8 cellular contexts compared by ENCODE assay signal in the genomic region with DNA sequence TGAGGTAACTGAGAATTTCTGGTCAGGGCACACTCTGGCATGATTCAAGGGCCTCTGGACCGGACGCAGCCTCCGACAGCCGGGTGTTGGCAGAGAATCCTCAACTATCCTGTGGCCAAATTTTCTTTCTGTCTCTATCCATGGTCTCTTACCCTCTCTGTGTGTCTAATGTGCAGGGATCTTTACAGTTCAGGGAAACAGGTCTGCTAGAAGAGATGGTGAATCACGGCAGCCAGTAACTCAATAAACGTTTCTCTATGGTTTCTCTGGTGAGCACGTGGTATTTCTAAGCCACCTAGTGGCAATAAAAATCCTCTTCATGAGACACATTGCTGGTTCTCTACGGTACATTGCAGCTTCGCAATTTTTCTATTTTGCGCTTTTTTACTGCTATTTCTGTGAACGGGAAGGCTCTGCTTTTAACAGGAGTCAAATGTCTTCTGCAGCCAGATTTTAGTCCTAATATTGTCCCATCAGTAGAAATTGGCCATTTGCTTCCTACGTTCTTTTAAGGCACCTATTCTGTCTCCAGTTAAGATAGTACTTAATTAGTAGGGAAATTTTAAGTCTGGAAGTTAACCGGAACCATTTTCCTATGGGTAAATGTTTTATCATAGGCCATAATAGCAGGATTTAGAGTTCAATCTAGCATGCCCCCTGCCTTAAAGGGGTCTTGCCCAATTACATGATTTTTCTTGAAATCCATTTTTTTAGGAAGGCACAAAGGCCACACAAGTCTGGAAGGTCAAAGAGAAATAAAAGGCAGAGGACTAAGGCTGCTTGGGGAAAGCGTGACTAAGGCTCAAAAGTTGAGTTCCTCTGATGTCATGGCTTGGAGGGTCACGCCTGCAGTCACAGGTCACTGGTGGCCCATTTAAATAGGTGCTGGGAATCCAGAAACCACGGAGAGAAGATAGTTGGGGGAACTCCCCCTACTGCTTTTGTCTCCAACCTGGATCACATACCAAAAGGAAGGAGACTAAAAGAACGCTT. TPM values are rescaled to one million over a fixed set of nuclear protein-coding genes. Genes with fewer than 3 reads are reported as not detected.
DNase-seq lines count a peak whose midpoint lies in the region; ATAC-seq and TF ChIP-seq lines count a peak whose summit lies in the region.

No MANE protein-coding gene starts in this region.

- no peaks in the 10 kb centered on the region for H3K79me2 ChIP-seq in GM23248 (ENCODE audit: insufficient read depth)

- intact Hi-C loops in MCF 10A (cut with micrococcal nuclease): no loop called here

- ATAC-seq in HG03342 (IDR thresholded peaks at IDR 0.05; ENCODE audit: unreplicated experiment) (no peak), GM21717 (IDR thresholded peaks at IDR 0.05; ENCODE audit: unreplicated experiment) (no peak)

- peaks cover 12% of the 10 kb centered on the region for H3K4me1 Mint-ChIP-seq in MCF 10A (ENCODE audit: insufficient read depth, unreplicated experiment)

- TF ChIP-seq CTCF in Peyer's patch (IDR thresholded peaks at IDR 0.05): peak; percentile 72 to 88 (median 79)
- peak; percentile 41 for TF ChIP-seq CTCF in MCF 10A (IDR thresholded peaks at IDR 0.05; ENCODE audit: unreplicated experiment)

- no peaks in the 10 kb centered on the region for H3K36me3 Mint-ChIP-seq in MCF 10A (ENCODE audit: insufficient read depth, unreplicated experiment)

- H3K27me3 Mint-ChIP-seq in MCF 10A (ENCODE audit: insufficient read depth, unreplicated experiment): no peaks in the 10 kb centered on the region

- TF ChIP-seq POLR2A in Peyer's patch (IDR thresholded peaks at IDR 0.05): no peak

- WGBS in GM23248 (ENCODE audit: low coverage in 1 of 2, low lambda C conversion rate in 2 of 2, missing lambda C conversion rate in 2 of 2), 2 experiments: 25 to 26% methylated on average over 17 of the region's 17 CpGs

- CTCF ChIA-PET in MCF 10A (lab: Yijun Ruan, JAX): interaction anchor here (1.9 to 4.8 kb wide), 2 partner anchors 10 to 19 kb away, joined by 6 to 19 read pairs; no protein-coding TSS in a partner anchor

- in situ Hi-C loops in Caki2 (cut with HindIII; ENCODE audit: low pct_unique_long_range_greater_than_20kb, low sequenced_read_pairs) (no loop called here), GM23248 (cut with MboI) (no loop called here)

- peak overlapping the region; percentile 52 for H3K4me2 ChIP-seq in GM23248 (ENCODE audit: unreplicated experiment)

- POLR2A ChIA-PET in MCF 10A (lab: Yijun Ruan, JAX): interaction anchor here (1.0 kb wide), 1 partner anchor 10 kb away, joined by 5 read pairs; no protein-coding TSS in a partner anchor

- peaks cover 6% of the 10 kb centered on the region; the same call in 1 of the 2 replicates for H3F3A ChIP-seq in GM23248 (ENCODE audit: insufficient read depth)

- DNase-seq in Caki2 (ENCODE audit: low read depth) (peak; percentile 64), GM23248 (peak; percentile 89), Peyer's patch (peak in 1 of 3 donors; percentile 60), MCF 10A (ENCODE audit: unreplicated experiment) (peak; percentile 77), islet precursor cell (peak; percentile 66)
- DNase-seq in stimulated activated CD4-positive, alpha-beta T cell treated with anti-CD3 and anti-CD28 coated beads, Interleukin-2, amount 100 ng/mL, for 4 hours (ENCODE audit: low read depth): peak; percentile 43

- no peaks in the 10 kb centered on the region for H3K9me3 ChIP-seq in GM23248 (ENCODE audit: low read depth)
- H3K9me3 ChIP-seq in Peyer's patch: no peaks in the 10 kb centered on the region

- H3K27me3 ChIP-seq in GM23248 (replicated peaks; ENCODE audit: insufficient read depth) (no peaks in the 10 kb centered on the region), Peyer's patch (no peaks in the 10 kb centered on the region)

- H3K36me3 ChIP-seq in GM23248 (ENCODE audit: low read depth): no peaks in the 10 kb centered on the region
- no peaks in the 10 kb centered on the region for H3K36me3 ChIP-seq in Peyer's patch

- peak overlapping the region; percentile 54 for H2AFZ ChIP-seq in GM23248

- H3K4me3 Mint-ChIP-seq in MCF 10A (ENCODE audit: unreplicated experiment): no peak overlapping the region

- H3K9me2 ChIP-seq in GM23248 (ENCODE audit: insufficient read depth): no peaks in the 10 kb centered on the region

- BruUV-seq in MCF 10A (replicated peaks; lab: Mats Ljungman, UMichigan): no TSS peak

- no peaks in the 10 kb centered on the region for H4K20me1 ChIP-seq in GM23248 (ENCODE audit: insufficient read depth)

- H3K9me3 Mint-ChIP-seq in MCF 10A (ENCODE audit: unreplicated experiment): no peaks in the 10 kb centered on the region

- no peak overlapping the region for H3K27ac Mint-ChIP-seq in MCF 10A (ENCODE audit: low read depth, unreplicated experiment)

- no peak overlapping the region for H3K9ac ChIP-seq in GM23248

- no peaks in the 10 kb centered on the region for H3K4me1 ChIP-seq in GM23248 (ENCODE audit: insufficient read depth)
- peaks cover 0 to 7% (median 0%) of the 10 kb centered on the region in 4 donors for H3K4me1 ChIP-seq in Peyer's patch

- H3K27ac ChIP-seq in GM23248: no peak overlapping the region
- H3K27ac ChIP-seq in Peyer's patch: no peak overlapping the region

- H3K4me3 ChIP-seq in GM23248: no peak overlapping the region
- peak overlapping the region in 1 of 4 donors; percentile 1 for H3K4me3 ChIP-seq in Peyer's patch

RNA-seq across cellular contexts. Expression of a gene that starts 31.5 kb away (rescaled TPM):
- 57.5 and 101 TPM in 2 replicates for total RNA-seq in Caki2 (2014; rRNA removed; shearing (Covaris generic); ENCODE audit: low replicate concordance)
- 0.32 TPM in 1 of 2 replicates, not detected in the other for total RNA-seq in GM23248 (2014; rRNA removed; shearing (Covaris generic))
- 0.27 and 0.85 TPM in 2 replicates for polyA plus RNA-seq in GM23248 (2016; fragmentation: Nextera tagmentation; extraction: Ambion mirVana)
- 10 to 100 TPM; 40.4 to 96.3 (median 47.4) TPM for total RNA-seq in Peyer's patch
- total RNA-seq in MCF 10A (2022): not detected in 2 replicates

RNA-seq across cellular contexts. Expression of a gene that starts 35.3 kb away (rescaled TPM):
- total RNA-seq in Caki2 (2014; rRNA removed; shearing (Covaris generic); ENCODE audit: low replicate concordance): not detected in 2 replicates
- not detected in 2 replicates for total RNA-seq in GM23248 (2014; rRNA removed; shearing (Covaris generic))
- not detected in 2 replicates for polyA plus RNA-seq in GM23248 (2016; fragmentation: Nextera tagmentation; extraction: Ambion mirVana)
- total RNA-seq in Peyer's patch: 1 to 10 TPM; 2.2 to 9.9 (median 3.6) TPM
- total RNA-seq in MCF 10A (2022): not detected in 2 replicates

RNA-seq across cellular contexts. Expression of a gene that starts 47.5 kb away (rescaled TPM):
- not detected in 2 replicates for total RNA-seq in Caki2 (2014; rRNA removed; shearing (Covaris generic); ENCODE audit: low replicate concordance)
- total RNA-seq in GM23248 (2014; rRNA removed; shearing (Covaris generic)): not detected in 2 replicates
- polyA plus RNA-seq in GM23248 (2016; fragmentation: Nextera tagmentation; extraction: Ambion mirVana): 0.14 TPM in 1 of 2 replicates, not detected in the other
- 10 to 100 TPM in 1 of 4 donors, 1 to 10 TPM in 3; 2.5 to 14.0 (median 2.8) TPM for total RNA-seq in Peyer's patch
- total RNA-seq in MCF 10A (2022): not detected in 2 replicates

Comparison
In these comparisons a context has a peak if more than half of its experiments do, and no peak if none do; other contexts are left out.
1. RNA of a gene that starts 31.5 kb away (total RNA-seq): 57.5 to 101 TPM in Caki2 and 40.4 to 96.3 TPM in Peyer's patch; 0.32 TPM in GM23248 and not detected in MCF 10A; every median in the first group is over 10 times any median in the second.